9 cellular contexts compared by ENCODE assay signal in genomic region chr12:15910468-15910863, GRCh38. TPM values are rescaled to one million over a fixed set of nuclear protein-coding genes. Genes with fewer than 3 reads are reported as not detected.
A peak's percentile ranks its signal among the peaks of the same experiment; 100 is the strongest.
DNase-seq lines count a peak whose midpoint lies in the region; ATAC-seq, FAIRE-seq and TF ChIP-seq lines count a peak whose summit lies in the region.
"Had no signal": no experiment of that assay in that cellular context is flagged by ENCODE, and none has a peak within 500 bp of the region (broad histone marks: within the 10 kb centered on the region; RNA-seq: fewer than 3 reads in every experiment).

No MANE protein-coding gene starts in this region.

- ATAC-seq in HG03097 (IDR thresholded peaks at IDR 0.05; ENCODE audit: low FRiP score, unreplicated experiment) = no peak
- no peak for ATAC-seq in GM21529 (IDR thresholded peaks at IDR 0.05; ENCODE audit: unreplicated experiment)

- peak overlapping the region; percentile 86 for H3K27ac ChIP-seq in stomach smooth muscle (ENCODE audit: low read length)

- H3K4me3 Mint-ChIP-seq in activated CD4-positive, alpha-beta T cell treated with anti-CD3 and anti-CD28 coated beads, Interleukin-2, amount 10 ng/mL, durations not matched to agents 24 days and 14 days = peak overlapping the region; percentile 84
- H3K4me3 Mint-ChIP-seq in activated CD4-positive, alpha-beta memory T cell treated with anti-CD3 and anti-CD28 coated beads for 36 hours = peak overlapping the region; percentile 22

- peak overlapping the region; percentile 6 to 88 for H3K9ac ChIP-seq in stomach smooth muscle (ENCODE audit: low read length in 2 of 2)

- FAIRE-seq in H54 (lab: Jason Lieb, UNC) = no peak
- FAIRE-seq: TTC549 had no signal

- no peak for TF ChIP-seq POLR2A in H54 (IDR thresholded peaks at IDR 0.05; ENCODE audit: low read depth, low read length)

- H3K4me1 ChIP-seq in stomach smooth muscle (ENCODE audit: control insufficient read depth, insufficient read depth, low read length) = peaks cover 4% of the 10 kb centered on the region

- no peaks in the 10 kb centered on the region for H3K36me3 Mint-ChIP-seq in activated CD4-positive, alpha-beta T cell treated with anti-CD3 and anti-CD28 coated beads, Interleukin-2, amount 10 ng/mL, durations not matched to agents 24 days and 14 days (ENCODE audit: low read depth)
- H3K36me3 Mint-ChIP-seq in activated CD4-positive, alpha-beta memory T cell treated with anti-CD3 and anti-CD28 coated beads for 36 hours = no peaks in the 10 kb centered on the region

- POLR2A ChIA-PET in activated CD4-positive, alpha-beta memory T cell treated with anti-CD3 and anti-CD28 coated beads for 36 hours (lab: Charles Lee) = interaction anchor here (0.6 to 1.1 kb wide), 4 partner anchors 20 to 122 kb away, joined by 3 to 6 read pairs (median 3); partner anchors contain the start of genes EPS8 and STRAP

- CTCF ChIA-PET in activated CD4-positive, alpha-beta memory T cell treated with anti-CD3 and anti-CD28 coated beads for 36 hours (lab: Charles Lee) = interaction anchor here (0.8 to 2.6 kb wide), 7 partner anchors 10 to 378 kb away, joined by 3 to 35 read pairs (median 4); no protein-coding TSS in a partner anchor

- H3K9me3 ChIP-seq in iPS-18c (ENCODE audit: control insufficient read depth, insufficient read depth, low read length) = no peaks in the 10 kb centered on the region
- H3K9me3 ChIP-seq in stomach smooth muscle (ENCODE audit: control insufficient read depth in 2 of 2, low read length in 2 of 2) = no peaks in the 10 kb centered on the region

- H3K4me1 Mint-ChIP-seq in activated CD4-positive, alpha-beta T cell treated with anti-CD3 and anti-CD28 coated beads, Interleukin-2, amount 10 ng/mL, durations not matched to agents 24 days and 14 days = peaks cover 10% of the 10 kb centered on the region
- peaks cover 16% of the 10 kb centered on the region for H3K4me1 Mint-ChIP-seq in activated CD4-positive, alpha-beta memory T cell treated with anti-CD3 and anti-CD28 coated beads for 36 hours (ENCODE audit: low read depth)

- H3K9me3 Mint-ChIP-seq in activated CD4-positive, alpha-beta T cell treated with anti-CD3 and anti-CD28 coated beads, Interleukin-2, amount 10 ng/mL, durations not matched to agents 24 days and 14 days = no peaks in the 10 kb centered on the region
- no peaks in the 10 kb centered on the region for H3K9me3 Mint-ChIP-seq in activated CD4-positive, alpha-beta memory T cell treated with anti-CD3 and anti-CD28 coated beads for 36 hours

- peaks cover 3 to 5% of the 10 kb centered on the region in 2 donors for H3K36me3 ChIP-seq in stomach smooth muscle (ENCODE audit: control insufficient read depth in 2 of 2, insufficient read depth in 2 of 2, low read length in 2 of 2)

- no peak for DNase-seq in activated CD4-positive, alpha-beta T cell treated with anti-CD3 and anti-CD28 coated beads, Interleukin-2, amount 10 ng/mL, durations not matched to agents 24 days and 14 days
- DNase-seq in activated CD4-positive, alpha-beta T cell treated with anti-CD3 and anti-CD28 coated beads, Interleukin-2, amount 50 U/mL, for 4 hours = no peak
- no peak for DNase-seq in activated CD4-positive, alpha-beta memory T cell treated with anti-CD3 and anti-CD28 coated beads for 36 hours
- DNase-seq in H54 (ENCODE audit: insufficient read length, low spot score) = no peak

- no peaks in the 10 kb centered on the region for H3K27me3 Mint-ChIP-seq in activated CD4-positive, alpha-beta T cell treated with anti-CD3 and anti-CD28 coated beads, Interleukin-2, amount 10 ng/mL, durations not matched to agents 24 days and 14 days
- H3K27me3 Mint-ChIP-seq in activated CD4-positive, alpha-beta memory T cell treated with anti-CD3 and anti-CD28 coated beads for 36 hours = no peaks in the 10 kb centered on the region

- H3K27me3 ChIP-seq in stomach smooth muscle (ENCODE audit: control insufficient read depth in 1 of 2, insufficient read depth in 2 of 2, low read length in 2 of 2) = no peaks in the 10 kb centered on the region

- intact Hi-C loops in activated CD4-positive, alpha-beta T cell treated with anti-CD3 and anti-CD28 coated beads, Interleukin-2, amount 10 ng/mL, durations not matched to agents 24 days and 14 days (cut with micrococcal nuclease) = loop anchor here (1.0 kb wide), 1 partner anchor 12 kb away; no protein-coding TSS in a partner anchor
- intact Hi-C loops in activated CD4-positive, alpha-beta memory T cell treated with anti-CD3 and anti-CD28 coated beads for 36 hours (cut with micrococcal nuclease) = no loop called here

- no peak overlapping the region for H3K27ac Mint-ChIP-seq in activated CD4-positive, alpha-beta T cell treated with anti-CD3 and anti-CD28 coated beads, Interleukin-2, amount 10 ng/mL, durations not matched to agents 24 days and 14 days
- H3K27ac Mint-ChIP-seq in activated CD4-positive, alpha-beta memory T cell treated with anti-CD3 and anti-CD28 coated beads for 36 hours = no peak overlapping the region

- H3K4me3 ChIP-seq in iPS-18c (ENCODE audit: insufficient read depth, low read depth, low read length) (peak overlapping the region; percentile 79; the same call in 1 of the 2 replicates), stomach smooth muscle (ENCODE audit: low read length in 2 of 2) (peak overlapping the region; percentile 82 to 88)

RNA-seq across cellular contexts. Expression of gene DERA, which starts 0.7 kb away (rescaled TPM):
- 15.9 and 17.3 TPM in 2 replicates for total RNA-seq in activated CD4-positive, alpha-beta T cell treated with anti-CD3 and anti-CD28 coated beads, Interleukin-2, amount 10 ng/mL, durations not matched to agents 24 days and 14 days
- total RNA-seq in activated CD4-positive, alpha-beta memory T cell treated with anti-CD3 and anti-CD28 coated beads for 36 hours = 10 to 100 TPM; 28.4 to 29.0 TPM

RNA-seq across cellular contexts. Expression of gene STRAP, which starts 28.3 kb away (rescaled TPM):
- total RNA-seq in activated CD4-positive, alpha-beta T cell treated with anti-CD3 and anti-CD28 coated beads, Interleukin-2, amount 10 ng/mL, durations not matched to agents 24 days and 14 days = 162 and 166 TPM in 2 replicates
- total RNA-seq in activated CD4-positive, alpha-beta memory T cell treated with anti-CD3 and anti-CD28 coated beads for 36 hours = 100 to 1,000 TPM; 135 to 140 TPM
